Comparison of ENCODE assay signal across 8 cellular contexts in genomic region chr6:7110092-7110792, GRCh38. TPM values are rescaled to one million over a fixed set of nuclear protein-coding genes. Genes with fewer than 3 reads are reported as not detected.
DNase-seq lines count a peak whose midpoint lies in the region; ATAC-seq and TF ChIP-seq lines count a peak whose summit lies in the region.

No MANE protein-coding gene starts in this region.

- no peaks in the 10 kb centered on the region for H3K9me3 Mint-ChIP-seq in activated CD4-positive, alpha-beta T cell treated with anti-CD3 and anti-CD28 coated beads for 36 hours (ENCODE audit: low read depth)
- no peaks in the 10 kb centered on the region for H3K9me3 Mint-ChIP-seq in activated T-cell treated with anti-CD3 and anti-CD28 coated beads, Interleukin-2, amount 50 U/mL, for 72 hours

- no peak for TF ChIP-seq EP300 in suprapubic skin (IDR thresholded peaks at IDR 0.05)

- H3K4me1 Mint-ChIP-seq in activated CD4-positive, alpha-beta T cell treated with anti-CD3 and anti-CD28 coated beads for 36 hours = peaks cover 64% of the 10 kb centered on the region
- H3K4me1 Mint-ChIP-seq in activated T-cell treated with anti-CD3 and anti-CD28 coated beads, Interleukin-2, amount 50 U/mL, for 72 hours (ENCODE audit: low read depth) = peaks cover 64% of the 10 kb centered on the region

- H3K9me3 ChIP-seq in iPS-15b (ENCODE audit: control insufficient read depth, insufficient read depth, low read length) (no peaks in the 10 kb centered on the region), suprapubic skin (no peaks in the 10 kb centered on the region)

- POLR2A ChIA-PET in activated CD4-positive, alpha-beta T cell treated with anti-CD3 and anti-CD28 coated beads for 36 hours (lab: Charles Lee) = interaction anchor here (0.6 kb wide), 1 partner anchor 23 kb away, joined by 5 read pairs; no protein-coding TSS in a partner anchor

- CTCF ChIA-PET in activated CD4-positive, alpha-beta T cell treated with anti-CD3 and anti-CD28 coated beads for 36 hours (lab: Charles Lee) = interaction anchor here (1.0 to 1.5 kb wide), 5 partner anchors 15 to 129 kb away, joined by 3 to 6 read pairs (median 5); no protein-coding TSS in a partner anchor

- no peak for ATAC-seq in activated CD4-positive, alpha-beta T cell treated with anti-CD3 and anti-CD28 coated beads for 36 hours
- ATAC-seq in activated T-cell treated with anti-CD3 and anti-CD28 coated beads, Interleukin-2, amount 50 U/mL, for 72 hours (replicated peaks in 1 of 2) = no peak
- ATAC-seq in GM21619 (IDR thresholded peaks at IDR 0.05; ENCODE audit: unreplicated experiment) = no peak

- TF ChIP-seq POLR2A in suprapubic skin (IDR thresholded peaks at IDR 0.05) = no peak

- peak overlapping the region; percentile 97 for H3K27ac ChIP-seq in suprapubic skin

- H3K36me3 ChIP-seq in iPS-15b (ENCODE audit: control insufficient read depth, insufficient read depth, low read length) (no peaks in the 10 kb centered on the region), suprapubic skin (no peaks in the 10 kb centered on the region)

- H3K4me3 ChIP-seq in iPS-15b (ENCODE audit: low read depth, low read length) = peak overlapping the region; percentile 87
- H3K4me3 ChIP-seq in suprapubic skin = peak overlapping the region; percentile 87

- peak overlapping the region; percentile 94 for H3K4me3 Mint-ChIP-seq in activated CD4-positive, alpha-beta T cell treated with anti-CD3 and anti-CD28 coated beads for 36 hours
- peak overlapping the region; percentile 94 to 98 for H3K4me3 Mint-ChIP-seq in activated T-cell treated with anti-CD3 and anti-CD28 coated beads, Interleukin-2, amount 50 U/mL, for 72 hours

- H3K36me3 Mint-ChIP-seq in activated CD4-positive, alpha-beta T cell treated with anti-CD3 and anti-CD28 coated beads for 36 hours (ENCODE audit: low read depth) = peaks cover 4% of the 10 kb centered on the region
- H3K36me3 Mint-ChIP-seq in activated T-cell treated with anti-CD3 and anti-CD28 coated beads, Interleukin-2, amount 50 U/mL, for 72 hours (ENCODE audit: insufficient read depth in 2 of 2) = peaks cover 3 to 4% of the 10 kb centered on the region in 2 donors

- H3K27ac Mint-ChIP-seq in activated CD4-positive, alpha-beta T cell treated with anti-CD3 and anti-CD28 coated beads for 36 hours = peak overlapping the region; percentile 86
- H3K27ac Mint-ChIP-seq in activated T-cell treated with anti-CD3 and anti-CD28 coated beads, Interleukin-2, amount 50 U/mL, for 72 hours = peak overlapping the region; percentile 95

- intact Hi-C loops in activated CD4-positive, alpha-beta T cell treated with anti-CD3 and anti-CD28 coated beads for 36 hours (cut with DNase I, micrococcal nuclease) = loop anchor here (2.0 to 10.0 kb wide), 2 partner anchors 27 to 955 kb away; partner anchors contain the start of gene BLOC1S5 (in 1 of the 2)

- no peaks in the 10 kb centered on the region for H3K27me3 Mint-ChIP-seq in activated CD4-positive, alpha-beta T cell treated with anti-CD3 and anti-CD28 coated beads for 36 hours
- H3K27me3 Mint-ChIP-seq in activated T-cell treated with anti-CD3 and anti-CD28 coated beads, Interleukin-2, amount 50 U/mL, for 72 hours (ENCODE audit: low read depth) = no peaks in the 10 kb centered on the region

- TF ChIP-seq CTCF in suprapubic skin (IDR thresholded peaks at IDR 0.05) = no peak

- peaks cover 25% of the 10 kb centered on the region for H3K4me1 ChIP-seq in iPS-15b (ENCODE audit: control insufficient read depth, insufficient read depth, low read length)
- peaks cover 59% of the 10 kb centered on the region for H3K4me1 ChIP-seq in suprapubic skin

- DNase-seq in activated CD4-positive, alpha-beta T cell treated with anti-CD3 and anti-CD28 coated beads for 36 hours = no peak
- DNase-seq in activated CD4-positive, alpha-beta T cell treated with anti-CD3 and anti-CD28 coated beads for 1 hour = no peak
- no peak for DNase-seq in activated T-cell treated with anti-CD3 and anti-CD28 coated beads, Interleukin-2, amount 50 U/mL, for 72 hours
- no peak for DNase-seq in suprapubic skin (ENCODE audit: low spot score in 2 of 2)
- DNase-seq in DMS79 treated with DMSO at 0.1 percent for 48 hours (lab: John Stamatoyannopoulos, UW) = no peak
- no peak for DNase-seq in SK-N-DZ (ENCODE audit: low spot score)

- H3K9ac ChIP-seq in iPS-15b (ENCODE audit: low read depth, low read length) = no peak overlapping the region

- WGBS in suprapubic skin = 48% methylated on average over 6 of the region's 6 CpGs

- H3K27me3 ChIP-seq in iPS-15b (ENCODE audit: control insufficient read depth, insufficient read depth, low read length) (peaks cover 27% of the 10 kb centered on the region), suprapubic skin (no peaks in the 10 kb centered on the region)

RNA-seq across cellular contexts. Expression of gene RREB1, which starts 2.5 kb away (rescaled TPM):
- 10 to 100 TPM; 14.7 to 18.1 TPM for total RNA-seq in activated CD4-positive, alpha-beta T cell treated with anti-CD3 and anti-CD28 coated beads for 36 hours
- 10 to 100 TPM; 16.0 to 16.4 TPM for total RNA-seq in activated T-cell treated with anti-CD3 and anti-CD28 coated beads, Interleukin-2, amount 50 U/mL, for 72 hours
- total RNA-seq in suprapubic skin = 100 to 1,000 TPM in 1 of 4 donors, 10 to 100 TPM in 3; 56.2 to 102 (median 62.6) TPM
- 0.13 TPM in 1 of 2 replicates, not detected in the other for polyA plus RNA-seq in SK-N-DZ (2014; cell fraction: cytosol; rRNA removed)
- polyA plus RNA-seq in SK-N-DZ (2014; cell fraction: nucleus; rRNA removed) = not detected in 2 replicates
